In genomic region chr4:156173937-156174336, GRCh38 we compare ENCODE assay signal across 18 cellular contexts.
DNase-seq lines count a peak whose midpoint lies in the region; ATAC-seq, FAIRE-seq and TF ChIP-seq lines count a peak whose summit lies in the region.
"Had no signal": no experiment of that assay in that cellular context is flagged by ENCODE, and none has a peak within 500 bp of the region (broad histone marks: within the 10 kb centered on the region; RNA-seq: fewer than 3 reads in every experiment).

No MANE protein-coding gene starts in this region.

- intact Hi-C loops in gastrocnemius medialis (cut with DNase I; ENCODE audit: low total_unique reads): no loop called here

- H3K27ac ChIP-seq in gastrocnemius medialis: no peak overlapping the region
- H3K27ac ChIP-seq: 22Rv1, GM23248 had no signal

- peak; percentile 15 for DNase-seq in AG10803 (ENCODE audit: low read depth)
- DNase-seq in OCI-M1 (lab: John Stamatoyannopoulos, UW): peak; percentile 24
- no peak for DNase-seq in NCI-H1105 (lab: John Stamatoyannopoulos, UW)
- no peak for DNase-seq in activated naive CD8-positive, alpha-beta T cell treated with anti-CD3 and anti-CD28 coated beads for 36 hours
- no peak for DNase-seq in gastrocnemius medialis
- DNase-seq in urothelium cell line (ENCODE audit: low spot score): no peak
- DNase-seq: C1 segment of cervical spinal cord; Calu3; CD4-positive, alpha-beta T cell; DMS 273 treated with DMSO at 0.1 percent for 48 hours; GM23248; IMR-90; KBM-7 had no signal

- no peaks in the 10 kb centered on the region for H3K27me3 Mint-ChIP-seq in activated naive CD8-positive, alpha-beta T cell treated with anti-CD3 and anti-CD28 coated beads for 36 hours
- H3K27me3 Mint-ChIP-seq: CD4-positive, alpha-beta T cell had no signal

- H3K9me3 Mint-ChIP-seq in activated naive CD8-positive, alpha-beta T cell treated with anti-CD3 and anti-CD28 coated beads for 36 hours: peaks cover 4% of the 10 kb centered on the region
- H3K9me3 Mint-ChIP-seq: CD4-positive, alpha-beta T cell had no signal

- TF ChIP-seq POLR2A in gastrocnemius medialis (IDR thresholded peaks at IDR 0.05): no peak

- H3K4me3 ChIP-seq in AG10803 (ENCODE audit: low read length) (no peak overlapping the region), gastrocnemius medialis (no peak overlapping the region)
- H3K4me3 ChIP-seq: GM23248 had no signal

- no peak for FAIRE-seq in urothelium cell line (lab: Jason Lieb, UNC)
- FAIRE-seq: H54 had no signal

- in situ Hi-C loops in gastrocnemius medialis (cut with MboI; ENCODE audit: low sequenced_read_pairs in 4 of 4): no loop called here

- no peaks in the 10 kb centered on the region for H3K36me3 ChIP-seq in gastrocnemius medialis

- no peaks in the 10 kb centered on the region for H3K4me1 Mint-ChIP-seq in activated naive CD8-positive, alpha-beta T cell treated with anti-CD3 and anti-CD28 coated beads for 36 hours

- no peaks in the 10 kb centered on the region for H3K9me3 ChIP-seq in gastrocnemius medialis

- no peaks in the 10 kb centered on the region for H3K27me3 ChIP-seq in gastrocnemius medialis

- H3K4me3 Mint-ChIP-seq in activated naive CD8-positive, alpha-beta T cell treated with anti-CD3 and anti-CD28 coated beads for 36 hours: no peak overlapping the region
- H3K4me3 Mint-ChIP-seq: CD4-positive, alpha-beta T cell had no signal

- H3K27ac Mint-ChIP-seq in activated naive CD8-positive, alpha-beta T cell treated with anti-CD3 and anti-CD28 coated beads for 36 hours: no peak overlapping the region
- H3K27ac Mint-ChIP-seq: CD4-positive, alpha-beta T cell had no signal

- H3K4me1 ChIP-seq in gastrocnemius medialis: no peaks in the 10 kb centered on the region

- H3K36me3 Mint-ChIP-seq in activated naive CD8-positive, alpha-beta T cell treated with anti-CD3 and anti-CD28 coated beads for 36 hours: no peaks in the 10 kb centered on the region

- ATAC-seq in GM18520 (IDR thresholded peaks at IDR 0.05; ENCODE audit: unreplicated experiment) (peak; percentile 55), HG03175 (IDR thresholded peaks at IDR 0.05; ENCODE audit: unreplicated experiment) (peak; percentile 52), gastrocnemius medialis (no peak)
- ATAC-seq: HCT116 had no signal

- TF ChIP-seq CTCF in AG10803 (conservative IDR thresholded peaks at IDR 0.05; ENCODE audit: low read length): no peak
- no peak for TF ChIP-seq CTCF in gastrocnemius medialis (IDR thresholded peaks at IDR 0.05 in 4 of 5, conservative IDR thresholded peaks at IDR 0.05 in 1 of 5)

Comparison
In these comparisons a context has a peak if more than half of its experiments do, and no peak if none do; other contexts are left out.
1. DNase-seq: peak in AG10803 (single experiment) and OCI-M1 (single experiment); none in NCI-H1105 (single experiment), activated naive CD8-positive, alpha-beta T cell treated with anti-CD3 and anti-CD28 coated beads for 36 hours (single experiment), gastrocnemius medialis (0 of 2) and urothelium cell line (single experiment).
2. ATAC-seq: peak in GM18520 (single experiment) and HG03175 (single experiment); none in gastrocnemius medialis (0 of 2).